ENCODE assay signal across 16 cellular contexts in the genomic region with DNA sequence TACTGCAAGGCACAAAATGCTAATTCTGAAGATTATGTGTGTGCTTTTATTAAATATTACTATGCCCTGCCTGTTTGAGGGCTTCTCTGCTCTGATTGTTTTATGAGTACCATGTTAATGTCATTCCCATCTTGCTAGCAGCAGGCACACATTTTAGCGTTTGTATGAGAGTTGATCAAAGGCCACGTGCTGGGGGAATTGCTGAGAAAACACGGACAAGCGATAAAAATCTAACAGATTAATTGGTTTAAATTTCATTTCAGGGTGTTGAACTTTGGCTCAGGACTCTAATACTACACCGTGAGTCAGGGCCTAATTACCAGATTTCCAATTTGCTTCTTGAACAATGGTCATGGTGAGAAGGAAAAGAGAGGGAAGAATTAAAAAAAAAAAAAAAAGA.
DNase-seq lines count a peak whose midpoint lies in the region; ATAC-seq and TF ChIP-seq lines count a peak whose summit lies in the region.
"Had no signal": no experiment of that assay in that cellular context is flagged by ENCODE, and none has a peak within 500 bp of the region (broad histone marks: within the 10 kb centered on the region; RNA-seq: fewer than 3 reads in every experiment).

No MANE protein-coding gene starts in this region.

- TF ChIP-seq CTCF in left ventricle myocardium inferior (IDR thresholded peaks at IDR 0.05; ENCODE audit: borderline replicate concordance) (no peak), BE2C (IDR thresholded peaks at IDR 0.05; ENCODE audit: low read depth, low read length) (no peak)

- H3K27ac ChIP-seq in left ventricle myocardium inferior (replicated peaks), result peak overlapping the region; percentile 68
- H3K27ac ChIP-seq in subcutaneous abdominal adipose tissue (ENCODE audit: low read depth, low read length), result peak overlapping the region; percentile 75
- H3K27ac ChIP-seq: HL-60 had no signal

- no peaks in the 10 kb centered on the region for H3K9me3 ChIP-seq in left ventricle myocardium inferior (replicated peaks)
- H3K9me3 ChIP-seq in subcutaneous abdominal adipose tissue (ENCODE audit: control insufficient read depth in 5 of 5, low read length in 5 of 5), result no peaks in the 10 kb centered on the region
- H3K9me3 ChIP-seq in BE2C, result no peaks in the 10 kb centered on the region

- intact Hi-C loops in left ventricle myocardium inferior (cut with micrococcal nuclease), result no loop called here
- intact Hi-C loops in left ventricle myocardium superior (cut with micrococcal nuclease), result no loop called here

- H3K4me1 ChIP-seq in left ventricle myocardium inferior (peaks cover 58% of the 10 kb centered on the region), subcutaneous abdominal adipose tissue (ENCODE audit: control insufficient read depth in 5 of 5, insufficient read depth in 5 of 5, low read length in 5 of 5) (peaks cover 5 to 67% (median 65%) of the 10 kb centered on the region in 5 donors), BE2C (peaks cover 24% of the 10 kb centered on the region)

- no peak overlapping the region for H3K9ac ChIP-seq in subcutaneous abdominal adipose tissue (ENCODE audit: low read length in 5 of 5)

- ATAC-seq in left ventricle myocardium superior, result no peak
- no peak for ATAC-seq in HG02798 (IDR thresholded peaks at IDR 0.05; ENCODE audit: poor library complexity, unreplicated experiment)
- no peak for ATAC-seq in HG03097 (IDR thresholded peaks at IDR 0.05; ENCODE audit: low FRiP score, unreplicated experiment)

- DNase-seq in left ventricle myocardium inferior (no peak), left ventricle myocardium superior (no peak), NCI-H1930 (lab: John Stamatoyannopoulos, UW) (peak; percentile 5 to 33), SK-N-DZ (ENCODE audit: low spot score) (peak; percentile 63), BE2C (no peak)
- DNase-seq: DMS153, H9, NCI-H1694, NCI-H2171, NCI-H446 treated with DMSO at 0.1 percent for 48 hours, OCI-M1, SHP77 treated with DMSO at 0.1 percent for 48 hours had no signal

- H3K4me3 ChIP-seq in left ventricle myocardium inferior (no peak overlapping the region), subcutaneous abdominal adipose tissue (ENCODE audit: low read depth in 1 of 5, low read length in 5 of 5) (no peak overlapping the region), BE2C (ENCODE audit: low read depth, low read length) (no peak overlapping the region)

- H3K27me3 ChIP-seq in left ventricle myocardium inferior (ENCODE audit: low read depth) (no peaks in the 10 kb centered on the region), subcutaneous abdominal adipose tissue (ENCODE audit: control insufficient read depth in 5 of 5, insufficient read depth in 4 of 5, low read length in 5 of 5) (no peaks in the 10 kb centered on the region), BE2C (no peaks in the 10 kb centered on the region)

- no peaks in the 10 kb centered on the region for H3K36me3 ChIP-seq in left ventricle myocardium inferior
- H3K36me3 ChIP-seq in subcutaneous abdominal adipose tissue (ENCODE audit: control insufficient read depth in 5 of 5, insufficient read depth in 5 of 5, low read length in 5 of 5), result peaks cover 0 to 1% (median 0%) of the 10 kb centered on the region in 5 donors
- H3K36me3 ChIP-seq in BE2C, result no peaks in the 10 kb centered on the region

Comparison
In these comparisons a context has a peak if more than half of its experiments do, and no peak if none do; other contexts are left out.
1. DNase-seq: peak in NCI-H1930 (2 of 2) and SK-N-DZ (single experiment); none in left ventricle myocardium inferior (single experiment), left ventricle myocardium superior (single experiment) and BE2C (single experiment).